Comparison of ENCODE assay signal across 14 cellular contexts in the genomic region with DNA sequence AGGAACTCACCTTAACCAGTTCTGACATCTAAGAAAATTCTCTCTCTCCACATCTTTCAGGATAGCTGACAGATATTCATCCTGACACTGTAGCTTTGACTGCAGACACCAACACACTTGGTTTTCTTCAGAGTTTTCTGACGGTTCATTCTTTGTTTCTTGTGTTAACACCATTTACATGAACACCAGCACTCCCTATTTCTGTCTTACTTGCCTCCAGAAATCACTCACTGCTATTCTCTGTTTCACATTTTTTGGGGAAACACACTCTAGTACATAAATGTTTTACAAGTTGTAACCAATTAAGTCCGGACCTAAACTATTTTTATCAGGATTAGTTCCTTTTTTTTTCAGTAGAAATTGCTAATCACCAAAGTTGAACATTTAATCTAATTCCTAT. TPM values are rescaled to one million over a fixed set of nuclear protein-coding genes. Genes with fewer than 3 reads are reported as not detected.
DNase-seq lines count a peak whose midpoint lies in the region; ATAC-seq and TF ChIP-seq lines count a peak whose summit lies in the region.
"Had no signal": no experiment of that assay in that cellular context is flagged by ENCODE, and none has a peak within 500 bp of the region (broad histone marks: within the 10 kb centered on the region; RNA-seq: fewer than 3 reads in every experiment).

No MANE protein-coding gene starts in this region.

- H3K9me2 ChIP-seq in hepatocyte (replicated peaks; ENCODE audit: insufficient read depth): no peaks in the 10 kb centered on the region

- no peaks in the 10 kb centered on the region for H3K36me3 ChIP-seq in hepatocyte (replicated peaks; ENCODE audit: insufficient read depth, low read depth)

- no peaks in the 10 kb centered on the region for H4K20me1 ChIP-seq in hepatocyte (ENCODE audit: insufficient read depth, poor library complexity, severe bottlenecking)

- no peak for TF ChIP-seq CTCF in WTC11 (IDR thresholded peaks at IDR 0.05)
- no peak for TF ChIP-seq CTCF in hepatocyte (IDR thresholded peaks at IDR 0.05; ENCODE audit: poor library complexity)
- no peak for TF ChIP-seq CTCF in coronary artery (IDR thresholded peaks at IDR 0.05)

- H3K4me3 Mint-ChIP-seq in WTC11: no peak overlapping the region
- H3K4me3 Mint-ChIP-seq: dendritic cell treated with granulocyte-macrophage colony-stimulating factor and Interleukin-4, amounts not matched to agents 40 ng/mL and 50 ng/mL, for 4 days; stimulated activated naive CD8-positive, alpha-beta T cell treated with anti-CD3 and anti-CD28 coated beads, Interleukin-15, Interleukin-2, amounts not matched to agents 100 ng/mL and 50 ng/mL, for 24 hours had no signal

- H3K4me1 Mint-ChIP-seq in WTC11: peaks cover 34% of the 10 kb centered on the region

- no peak overlapping the region for H3K4me2 ChIP-seq in hepatocyte
- H3K4me2 ChIP-seq: BLaER1 treated with 17β-estradiol and CSF1 and Interleukin-3, amounts not matched to agents 10 nM and 100 nM had no signal

- ATAC-seq in GM18861 (IDR thresholded peaks at IDR 0.05; ENCODE audit: unreplicated experiment) (peak; percentile 71), GM21381 (IDR thresholded peaks at IDR 0.05; ENCODE audit: unreplicated experiment) (peak; percentile 80), HG02973 (IDR thresholded peaks at IDR 0.05; ENCODE audit: unreplicated experiment) (peak; percentile 78), WTC11 (no peak)

- H3K4me1 ChIP-seq in hepatocyte (ENCODE audit: insufficient read depth): no peaks in the 10 kb centered on the region
- H3K4me1 ChIP-seq: BLaER1 treated with 17β-estradiol and CSF1 and Interleukin-3, amounts not matched to agents 10 nM and 100 nM had no signal

- H3K4me3 ChIP-seq in hepatocyte: no peak overlapping the region
- no peak overlapping the region for H3K4me3 ChIP-seq in coronary artery
- H3K4me3 ChIP-seq: BLaER1 treated with 17β-estradiol and CSF1 and Interleukin-3, amounts not matched to agents 10 nM and 100 nM had no signal

- WGBS in hepatocyte (ENCODE audit: low lambda C conversion rate, missing lambda C conversion rate): 82% methylated on average over 2 of the region's 2 CpGs

- POLR2A ChIA-PET in WTC11 (lab: Charles Lee): no interaction called here

- H3K27me3 ChIP-seq in hepatocyte: no peaks in the 10 kb centered on the region
- H3K27me3 ChIP-seq: BLaER1 treated with 17β-estradiol and CSF1 and Interleukin-3, amounts not matched to agents 10 nM and 100 nM had no signal

- no peak overlapping the region for H2AFZ ChIP-seq in hepatocyte

- peaks cover 89% of the 10 kb centered on the region for H3K36me3 Mint-ChIP-seq in WTC11

- H3K9me3 Mint-ChIP-seq in WTC11: no peaks in the 10 kb centered on the region
- H3K9me3 Mint-ChIP-seq: dendritic cell treated with granulocyte-macrophage colony-stimulating factor and Interleukin-4, amounts not matched to agents 40 ng/mL and 50 ng/mL, for 4 days; stimulated activated naive CD8-positive, alpha-beta T cell treated with anti-CD3 and anti-CD28 coated beads, Interleukin-15, Interleukin-2, amounts not matched to agents 100 ng/mL and 50 ng/mL, for 24 hours had no signal

- H3K27me3 Mint-ChIP-seq in WTC11 (ENCODE audit: low read depth): no peaks in the 10 kb centered on the region
- H3K27me3 Mint-ChIP-seq: dendritic cell treated with granulocyte-macrophage colony-stimulating factor and Interleukin-4, amounts not matched to agents 40 ng/mL and 50 ng/mL, for 4 days; stimulated activated naive CD8-positive, alpha-beta T cell treated with anti-CD3 and anti-CD28 coated beads, Interleukin-15, Interleukin-2, amounts not matched to agents 100 ng/mL and 50 ng/mL, for 24 hours had no signal

- H3K79me2 ChIP-seq in hepatocyte: peaks cover 24% of the 10 kb centered on the region

- H3K27ac ChIP-seq in hepatocyte: no peak overlapping the region
- no peak overlapping the region for H3K27ac ChIP-seq in coronary artery
- H3K27ac ChIP-seq: BLaER1 treated with 17β-estradiol and CSF1 and Interleukin-3, amounts not matched to agents 10 nM and 100 nM had no signal

- CTCF ChIA-PET in WTC11 (lab: Charles Lee): no interaction called here

- H3K27ac Mint-ChIP-seq in WTC11: peak overlapping the region; percentile 74
- H3K27ac Mint-ChIP-seq: dendritic cell treated with granulocyte-macrophage colony-stimulating factor and Interleukin-4, amounts not matched to agents 40 ng/mL and 50 ng/mL, for 4 days; stimulated activated naive CD8-positive, alpha-beta T cell treated with anti-CD3 and anti-CD28 coated beads, Interleukin-15, Interleukin-2, amounts not matched to agents 100 ng/mL and 50 ng/mL, for 24 hours had no signal

- H3K9me3 ChIP-seq in hepatocyte (ENCODE audit: low read depth): no peaks in the 10 kb centered on the region
- H3K9me3 ChIP-seq: BLaER1 treated with 17β-estradiol and CSF1 and Interleukin-3, amounts not matched to agents 10 nM and 100 nM had no signal

- DNase-seq in WTC11 (ENCODE audit: low spot score) (no peak), NCI-H2227 (lab: John Stamatoyannopoulos, UW; ENCODE audit: unreplicated experiment) (no peak), hepatocyte (ENCODE audit: low spot score) (no peak), coronary artery (ENCODE audit: low spot score) (no peak), NCI-H2171 treated with DMSO at 0.1 percent for 48 hours (lab: John Stamatoyannopoulos, UW) (no peak)
- DNase-seq: NCI-H524 treated with DMSO at 0.1 percent for 48 hours, retina had no signal

TF ChIP-seq in WTC11, 78 proteins besides CTCF, POLR2A, EP300 and RAD21 (continues in another document):
- TF ChIP-seq, protein P1, sequence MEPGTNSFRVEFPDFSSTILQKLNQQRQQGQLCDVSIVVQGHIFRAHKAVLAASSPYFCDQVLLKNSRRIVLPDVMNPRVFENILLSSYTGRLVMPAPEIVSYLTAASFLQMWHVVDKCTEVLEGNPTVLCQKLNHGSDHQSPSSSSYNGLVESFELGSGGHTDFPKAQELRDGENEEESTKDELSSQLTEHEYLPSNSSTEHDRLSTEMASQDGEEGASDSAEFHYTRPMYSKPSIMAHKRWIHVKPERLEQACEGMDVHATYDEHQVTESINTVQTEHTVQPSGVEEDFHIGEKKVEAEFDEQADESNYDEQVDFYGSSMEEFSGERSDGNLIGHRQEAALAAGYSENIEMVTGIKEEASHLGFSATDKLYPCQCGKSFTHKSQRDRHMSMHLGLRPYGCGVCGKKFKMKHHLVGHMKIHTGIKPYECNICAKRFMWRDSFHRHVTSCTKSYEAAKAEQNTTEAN (CRISPR knock-in tag; IDR thresholded peaks at IDR 0.05): no peak
- no peak for TF ChIP-seq HMGXB4 (CRISPR knock-in tag; IDR thresholded peaks at IDR 0.05)
- no peak for TF ChIP-seq GRHL2 (CRISPR knock-in tag; IDR thresholded peaks at IDR 0.05; ENCODE audit: insufficient replicate concordance, severe bottlenecking)
- TF ChIP-seq NR3C1 (CRISPR knock-in tag; conservative IDR thresholded peaks at IDR 0.05; ENCODE audit: low read depth): no peak
- TF ChIP-seq, protein P2, sequence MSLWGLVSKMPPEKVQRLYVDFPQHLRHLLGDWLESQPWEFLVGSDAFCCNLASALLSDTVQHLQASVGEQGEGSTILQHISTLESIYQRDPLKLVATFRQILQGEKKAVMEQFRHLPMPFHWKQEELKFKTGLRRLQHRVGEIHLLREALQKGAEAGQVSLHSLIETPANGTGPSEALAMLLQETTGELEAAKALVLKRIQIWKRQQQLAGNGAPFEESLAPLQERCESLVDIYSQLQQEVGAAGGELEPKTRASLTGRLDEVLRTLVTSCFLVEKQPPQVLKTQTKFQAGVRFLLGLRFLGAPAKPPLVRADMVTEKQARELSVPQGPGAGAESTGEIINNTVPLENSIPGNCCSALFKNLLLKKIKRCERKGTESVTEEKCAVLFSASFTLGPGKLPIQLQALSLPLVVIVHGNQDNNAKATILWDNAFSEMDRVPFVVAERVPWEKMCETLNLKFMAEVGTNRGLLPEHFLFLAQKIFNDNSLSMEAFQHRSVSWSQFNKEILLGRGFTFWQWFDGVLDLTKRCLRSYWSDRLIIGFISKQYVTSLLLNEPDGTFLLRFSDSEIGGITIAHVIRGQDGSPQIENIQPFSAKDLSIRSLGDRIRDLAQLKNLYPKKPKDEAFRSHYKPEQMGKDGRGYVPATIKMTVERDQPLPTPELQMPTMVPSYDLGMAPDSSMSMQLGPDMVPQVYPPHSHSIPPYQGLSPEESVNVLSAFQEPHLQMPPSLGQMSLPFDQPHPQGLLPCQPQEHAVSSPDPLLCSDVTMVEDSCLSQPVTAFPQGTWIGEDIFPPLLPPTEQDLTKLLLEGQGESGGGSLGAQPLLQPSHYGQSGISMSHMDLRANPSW (CRISPR knock-in tag; conservative IDR thresholded peaks at IDR 0.05; ENCODE audit: low read depth): no peak
- TF ChIP-seq CDX4 (CRISPR knock-in tag; IDR thresholded peaks at IDR 0.05; ENCODE audit: borderline replicate concordance): no peak

RNA-seq across cellular contexts. Expression of gene FLVCR1, which starts 15.4 kb away (rescaled TPM):
- total RNA-seq in WTC11 (2021): 67.9 to 78.6 TPM (median 69.4 TPM) in 3 replicates
- 32.0 and 32.5 TPM in 2 replicates for total RNA-seq in hepatocyte
- polyA plus RNA-seq in hepatocyte: 9.9 and 14.4 TPM in 2 replicates

RNA-seq across cellular contexts. Expression of gene SPATA45, which starts 26.1 kb away (rescaled TPM):
- total RNA-seq in WTC11 (2021) (0.73 to 0.90 TPM (median 0.82 TPM) in 3 replicates), hepatocyte (0.96 TPM in 1 of 2 replicates, not detected in the other)
- 0.44 and 0.57 TPM in 2 replicates for polyA plus RNA-seq in hepatocyte
- total RNA-seq: myocyte had no signal
